In genomic region chr1:150221552-150221951, GRCh38 we compare ENCODE assay signal across 9 cellular contexts. TPM values are rescaled to one million over a fixed set of nuclear protein-coding genes. Genes with fewer than 3 reads are reported as not detected.
DNase-seq lines count a peak whose midpoint lies in the region; ATAC-seq and TF ChIP-seq lines count a peak whose summit lies in the region.
"Had no signal": no experiment of that assay in that cellular context is flagged by ENCODE, and none has a peak within 500 bp of the region (broad histone marks: within the 10 kb centered on the region; RNA-seq: fewer than 3 reads in every experiment).

No MANE protein-coding gene starts in this region.

- H3K4me3 ChIP-seq in kidney epithelial cell (ENCODE audit: low read depth, low read length): no peak overlapping the region
- H3K4me3 ChIP-seq: lung had no signal

- H3K36me3 ChIP-seq in kidney epithelial cell (ENCODE audit: control insufficient read depth, insufficient read depth, low read length): no peaks in the 10 kb centered on the region

- H3K27me3 ChIP-seq in kidney epithelial cell (ENCODE audit: control insufficient read depth, insufficient read depth, low read length): no peaks in the 10 kb centered on the region

- in situ Hi-C loops in GM13977 (cut with MboI; ENCODE audit: low pct_unique_long_range_greater_than_20kb, low sequenced_read_pairs, unreplicated experiment): no loop called here

- DNase-seq in AG20443 (ENCODE audit: low spot score) (peak; percentile 49), GM13977 (ENCODE audit: low spot score) (no peak), kidney epithelial cell (ENCODE audit: low read depth) (no peak), H4 (ENCODE audit: low spot score) (no peak), HuH-7.5 (ENCODE audit: low spot score) (no peak)

- ATAC-seq in GM18502 (IDR thresholded peaks at IDR 0.05; ENCODE audit: poor library complexity, unreplicated experiment): no peak
- no peak for ATAC-seq in GM21515 (IDR thresholded peaks at IDR 0.05; ENCODE audit: unreplicated experiment)

- no peak overlapping the region for H3K27ac ChIP-seq in VCaP

- TF ChIP-seq CTCF in GM13977 (IDR thresholded peaks at IDR 0.05; ENCODE audit: extremely low read depth, insufficient read depth, missing control alignments) (peak; percentile 38), VCaP (conservative IDR thresholded peaks at IDR 0.05) (peak; percentile 57), kidney epithelial cell (IDR thresholded peaks at IDR 0.05; ENCODE audit: insufficient read depth, low read length, poor library complexity, severe bottlenecking) (peak; percentile 36)

RNA-seq across cellular contexts. Expression of gene ANP32E, which starts 14.4 kb away (rescaled TPM):
- total RNA-seq in kidney epithelial cell: 16.7 and 16.8 TPM in 2 replicates
- total RNA-seq in H4 (2014; rRNA removed; shearing (Covaris generic)): 29.4 and 52.6 TPM in 2 replicates

RNA-seq across cellular contexts. Expression of gene CA14, which starts 36.0 kb away (rescaled TPM):
- total RNA-seq in kidney epithelial cell: not detected in 2 replicates
- not detected in 2 replicates for total RNA-seq in H4 (2014; rRNA removed; shearing (Covaris generic))

RNA-seq across cellular contexts. Expression of gene APH1A, which starts 47.3 kb away (rescaled TPM):
- total RNA-seq in kidney epithelial cell: 152 and 161 TPM in 2 replicates
- total RNA-seq in H4 (2014; rRNA removed; shearing (Covaris generic)): 129 and 140 TPM in 2 replicates

RNA-seq across cellular contexts. Expression of gene C1orf54, which starts 51.0 kb away (rescaled TPM):
- 1.0 and 1.4 TPM in 2 replicates for total RNA-seq in kidney epithelial cell
- 4.4 and 6.7 TPM in 2 replicates for total RNA-seq in H4 (2014; rRNA removed; shearing (Covaris generic))
